In genomic region chr9:117355542-117355941, GRCh38 we compare ENCODE assay signal across 16 cellular contexts. TPM values are rescaled to one million over a fixed set of nuclear protein-coding genes. Genes with fewer than 3 reads are reported as not detected.
A peak's percentile ranks its signal among the peaks of the same experiment; 100 is the strongest.
DNase-seq lines count a peak whose midpoint lies in the region; ATAC-seq and TF ChIP-seq lines count a peak whose summit lies in the region.
"Had no signal": no experiment of that assay in that cellular context is flagged by ENCODE, and none has a peak within 500 bp of the region (broad histone marks: within the 10 kb centered on the region; RNA-seq: fewer than 3 reads in every experiment).

No MANE protein-coding gene starts in this region.

- POLR2A ChIA-PET in WTC11 (lab: Charles Lee): no interaction called here

- DNase-seq in NCI-H82 (lab: John Stamatoyannopoulos, UW) (peak; percentile 75), NCI-H82 treated with DMSO at 0.1 percent for 48 hours (lab: John Stamatoyannopoulos, UW; ENCODE audit: unreplicated experiment) (no peak), neural crest cell (ENCODE audit: low read depth, low spot score) (no peak), WTC11 (ENCODE audit: low spot score) (no peak), left cardiac atrium (no peak)
- DNase-seq: 8988T; C1 segment of cervical spinal cord; Calu3; CD4-positive, alpha-beta T cell; DMS153; DMS79 treated with DMSO at 0.1 percent for 48 hours; EL; GM23248 had no signal

- H3K4me1 Mint-ChIP-seq in neural crest cell (no peaks in the 10 kb centered on the region), WTC11 (peaks cover 22% of the 10 kb centered on the region)
- H3K4me1 Mint-ChIP-seq: IgD-negative memory B cell had no signal

- intact Hi-C loops in left cardiac atrium (cut with DNase I): no loop called here

- TF ChIP-seq CTCF in neural crest cell (conservative IDR thresholded peaks at IDR 0.05) (no peak), WTC11 (IDR thresholded peaks at IDR 0.05) (no peak)

- H3K36me3 Mint-ChIP-seq in neural crest cell (ENCODE audit: low read depth) (no peaks in the 10 kb centered on the region), WTC11 (no peaks in the 10 kb centered on the region)
- H3K36me3 Mint-ChIP-seq: IgD-negative memory B cell had no signal

- H3K27me3 Mint-ChIP-seq in neural crest cell (ENCODE audit: low read depth) (no peaks in the 10 kb centered on the region), WTC11 (ENCODE audit: low read depth) (no peaks in the 10 kb centered on the region)
- H3K27me3 Mint-ChIP-seq: CD4-positive, alpha-beta T cell; IgD-negative memory B cell had no signal

- ATAC-seq in SK-N-SH treated with all-trans-retinoic acid at 6 μM for 48 hours (no peak; the same call in 2 of the 3 replicates), WTC11 (no peak), left cardiac atrium (no peak), HG02623 (IDR thresholded peaks at IDR 0.05; ENCODE audit: unreplicated experiment) (no peak)

- H3K27ac Mint-ChIP-seq in neural crest cell (ENCODE audit: unreplicated experiment) (peak overlapping the region; percentile 5), WTC11 (no peak overlapping the region)
- H3K27ac Mint-ChIP-seq: CD4-positive, alpha-beta T cell; IgD-negative memory B cell had no signal

- CTCF ChIA-PET in WTC11 (lab: Charles Lee): no interaction called here

- H3K4me3 Mint-ChIP-seq in neural crest cell: no peak overlapping the region
- H3K4me3 Mint-ChIP-seq in WTC11: no peak overlapping the region
- H3K4me3 Mint-ChIP-seq: CD4-positive, alpha-beta T cell; IgD-negative memory B cell had no signal

- H3K9me3 Mint-ChIP-seq in neural crest cell (peaks cover 2% of the 10 kb centered on the region), WTC11 (no peaks in the 10 kb centered on the region; the same call in 1 of the 2 replicates)

TF ChIP-seq in SK-N-SH treated with all-trans-retinoic acid at 6 μM for 48 hours, 23 proteins besides CTCF, POLR2A, EP300 and RAD21:
- TF ChIP-seq TSHZ2 (CRISPR knock-in tag; IDR thresholded peaks at IDR 0.05) (0 out of 2 replicates have a peak, but pooled peaks have one; percentile 54), PPARA (CRISPR knock-in tag; IDR thresholded peaks at IDR 0.05; ENCODE audit: borderline replicate concordance) (no peak), ZC3H10 (CRISPR knock-in tag; IDR thresholded peaks at IDR 0.05) (no peak), ZFP30 (CRISPR knock-in tag; IDR thresholded peaks at IDR 0.05) (no peak), TOX (CRISPR knock-in tag; IDR thresholded peaks at IDR 0.05; ENCODE audit: borderline replicate concordance) (no peak), TCF4 (CRISPR knock-in tag; IDR thresholded peaks at IDR 0.05; ENCODE audit: borderline replicate concordance) (peak; percentile 82; the same call in 1 of the 2 replicates), CREB5 (CRISPR knock-in tag; IDR thresholded peaks at IDR 0.05; ENCODE audit: low read depth) (no peak), ZNF70 (CRISPR knock-in tag; IDR thresholded peaks at IDR 0.05) (no peak), ZNF565 (CRISPR knock-in tag; conservative IDR thresholded peaks at IDR 0.05; ENCODE audit: low read depth) (no peak)

TF ChIP-seq in WTC11, 78 proteins besides CTCF, POLR2A, EP300 and RAD21:
- no peak for TF ChIP-seq ZNF219 (CRISPR knock-in tag; IDR thresholded peaks at IDR 0.05; ENCODE audit: borderline replicate concordance)
- no peak for TF ChIP-seq GTF2I (CRISPR knock-in tag; conservative IDR thresholded peaks at IDR 0.05)
- no peak for TF ChIP-seq CREM (CRISPR knock-in tag; IDR thresholded peaks at IDR 0.05)
- no peak for TF ChIP-seq ZBTB21 (CRISPR knock-in tag; IDR thresholded peaks at IDR 0.05; ENCODE audit: borderline replicate concordance)
- TF ChIP-seq MXD4 (CRISPR knock-in tag; IDR thresholded peaks at IDR 0.05; ENCODE audit: borderline replicate concordance): no peak
- TF ChIP-seq ELF4 (CRISPR knock-in tag; IDR thresholded peaks at IDR 0.05; ENCODE audit: low read depth): no peak
- TF ChIP-seq CREB1 (CRISPR knock-in tag; IDR thresholded peaks at IDR 0.05): no peak
- TF ChIP-seq FOXK1 (CRISPR knock-in tag; IDR thresholded peaks at IDR 0.05): no peak
- TF ChIP-seq RORB (CRISPR knock-in tag; IDR thresholded peaks at IDR 0.05): no peak
- TF ChIP-seq TEAD1 (CRISPR knock-in tag; IDR thresholded peaks at IDR 0.05): no peak
- no peak for TF ChIP-seq HMGXB4 (CRISPR knock-in tag; IDR thresholded peaks at IDR 0.05)

RNA-seq across cellular contexts. Expression of gene ASTN2, which starts 59.3 kb away (rescaled TPM):
- total RNA-seq in neural crest cell: 5.9 and 7.3 TPM in 2 replicates
- total RNA-seq in WTC11 (2021): 16.2 to 18.7 TPM (median 17.7 TPM) in 3 replicates
- 10 to 100 TPM; 16.8 to 31.3 TPM for total RNA-seq in left cardiac atrium
